ENCODE assay signal across 11 cellular contexts in genomic region chr2:135664623-135665068, GRCh38.
DNase-seq lines count a peak whose midpoint lies in the region; ATAC-seq, FAIRE-seq and TF ChIP-seq lines count a peak whose summit lies in the region.
"Had no signal": no experiment of that assay in that cellular context is flagged by ENCODE, and none has a peak within 500 bp of the region (broad histone marks: within the 10 kb centered on the region; RNA-seq: fewer than 3 reads in every experiment).

No MANE protein-coding gene starts in this region.

- no peaks in the 10 kb centered on the region for H3K9me3 ChIP-seq in SJSA1 (replicated peaks)
- no peaks in the 10 kb centered on the region for H3K9me3 ChIP-seq in H9 (ENCODE audit: control insufficient read depth, low read depth, low read length)

- no peaks in the 10 kb centered on the region for H3K79me2 ChIP-seq in H9 (ENCODE audit: insufficient read depth, low read length)

- no peak overlapping the region for H4K8ac ChIP-seq in H9 (replicated peaks; ENCODE audit: insufficient read length, low read depth, low read length)

- H3K36me3 ChIP-seq in SJSA1: peaks cover 17% of the 10 kb centered on the region

- DNase-seq in activated naive CD4-positive, alpha-beta T cell treated with anti-CD3 and anti-CD28 coated beads for 36 hours: no peak
- DNase-seq in activated naive CD4-positive, alpha-beta T cell treated with anti-CD3 and anti-CD28 coated beads, Interleukin-2, amount 50 U/mL, for 16 hours: no peak
- DNase-seq in SJSA1 (ENCODE audit: low read depth in 1 of 2, low spot score in 2 of 2): peak in 1 of 2 experiments; percentile 54
- DNase-seq in H9: no peak
- DNase-seq in frontal cortex (ENCODE audit: low spot score in 2 of 2): no peak
- DNase-seq in NK-92 treated with Interleukin-12 subunit alpha and Interleukin-12 subunit beta, amount 100 ng/mL, for 24 hours (lab: John Stamatoyannopoulos, UW): no peak
- DNase-seq: CD4-positive, alpha-beta memory T cell; NCI-H1694 treated with DMSO at 0.1 percent for 48 hours had no signal

- H3K4me3 ChIP-seq in SJSA1: no peak overlapping the region

- H4K5ac ChIP-seq in H9 (ENCODE audit: insufficient read length, low read depth, low read length): no peak overlapping the region

- peaks cover 22% of the 10 kb centered on the region for H3K36me3 Mint-ChIP-seq in activated naive CD4-positive, alpha-beta T cell treated with anti-CD3 and anti-CD28 coated beads for 36 hours (ENCODE audit: low read depth)
- H3K36me3 Mint-ChIP-seq in stimulated activated memory B cell treated with anti-CD40 and anti-IgM and Interleukin-4, amounts not matched to agents 10 μg/mL and 1 μg/mL and 100 μg/mL, for 72 hours: peaks cover 47% of the 10 kb centered on the region
- peaks cover 17 to 28% (median 28%) of the 10 kb centered on the region in 3 experiments for H3K36me3 Mint-ChIP-seq in H9 (ENCODE audit: insufficient read depth in 1 of 3, low read depth in 3 of 3)

- intact Hi-C loops in activated naive CD4-positive, alpha-beta T cell treated with anti-CD3 and anti-CD28 coated beads for 36 hours (cut with micrococcal nuclease): loop anchor here (1.0 to 2.0 kb wide), 4 partner anchors 26 to 612 kb away; partner anchors contain the start of genes R3HDM1, RAB3GAP1 and ZRANB3

- peak; percentile 78 for ATAC-seq in HG02840 (IDR thresholded peaks at IDR 0.05; ENCODE audit: low FRiP score, unreplicated experiment)
- ATAC-seq in stimulated activated memory B cell treated with anti-CD40 and anti-IgM and Interleukin-4, amounts not matched to agents 10 μg/mL and 1 μg/mL and 100 μg/mL, for 72 hours: peak; percentile 48

- no peak overlapping the region for H3T11ph ChIP-seq in H9 (ENCODE audit: low read length)

- H3K27ac ChIP-seq in SJSA1 (peak overlapping the region; percentile 56), H9 (ENCODE audit: insufficient read length, low read depth, low read length) (no peak overlapping the region)

- no peak overlapping the region for H3K4ac ChIP-seq in H9 (ENCODE audit: low read depth, low read length)

- H4K91ac ChIP-seq in H9 (ENCODE audit: insufficient read length, low read depth, low read length): no peak overlapping the region

- no peak overlapping the region for H2AFZ ChIP-seq in H9 (ENCODE audit: low read length)

- no peaks in the 10 kb centered on the region for H3K27me3 ChIP-seq in SJSA1 (replicated peaks)
- H3K27me3 ChIP-seq in H9 (ENCODE audit: insufficient read depth, low read length): no peaks in the 10 kb centered on the region

- H2BK5ac ChIP-seq in H9 (ENCODE audit: insufficient read length, low read length): no peak overlapping the region

- H3K9ac ChIP-seq in H9 (ENCODE audit: extremely low read depth, insufficient read length, low read length): no peak overlapping the region

- H3K27ac Mint-ChIP-seq in activated naive CD4-positive, alpha-beta T cell treated with anti-CD3 and anti-CD28 coated beads for 36 hours: peak overlapping the region; percentile 24
- H3K27ac Mint-ChIP-seq in stimulated activated memory B cell treated with anti-CD40 and anti-IgM and Interleukin-4, amounts not matched to agents 10 μg/mL and 1 μg/mL and 100 μg/mL, for 72 hours: no peak overlapping the region
- H3K27ac Mint-ChIP-seq in H9: peak overlapping the region in 1 of 3 experiments; percentile 3; a peak in 1 of 7 replicates
- H3K27ac Mint-ChIP-seq: activated naive CD4-positive, alpha-beta T cell treated with anti-CD3 and anti-CD28 coated beads, Interleukin-2, amount 50 U/mL, for 24 hours had no signal

- no peak overlapping the region for H3K4me2 ChIP-seq in H9 (ENCODE audit: insufficient read depth, insufficient read length, low read length)

- H3K4me3 Mint-ChIP-seq in activated naive CD4-positive, alpha-beta T cell treated with anti-CD3 and anti-CD28 coated beads for 36 hours: no peak overlapping the region
- no peak overlapping the region for H3K4me3 Mint-ChIP-seq in stimulated activated memory B cell treated with anti-CD40 and anti-IgM and Interleukin-4, amounts not matched to agents 10 μg/mL and 1 μg/mL and 100 μg/mL, for 72 hours
- no peak overlapping the region for H3K4me3 Mint-ChIP-seq in H9
- H3K4me3 Mint-ChIP-seq: activated naive CD4-positive, alpha-beta T cell treated with anti-CD3 and anti-CD28 coated beads, Interleukin-2, amount 50 U/mL, for 24 hours; CD4-positive, alpha-beta memory T cell had no signal

- no peak overlapping the region for H3K18ac ChIP-seq in H9 (ENCODE audit: insufficient read length, low read depth, low read length)

- H3K4me1 ChIP-seq in SJSA1 (replicated peaks) (peaks cover 15% of the 10 kb centered on the region), H9 (ENCODE audit: insufficient read depth, low read length) (no peaks in the 10 kb centered on the region)

- H3K27me3 Mint-ChIP-seq in activated naive CD4-positive, alpha-beta T cell treated with anti-CD3 and anti-CD28 coated beads for 36 hours (ENCODE audit: low read depth): no peaks in the 10 kb centered on the region
- no peaks in the 10 kb centered on the region for H3K27me3 Mint-ChIP-seq in stimulated activated memory B cell treated with anti-CD40 and anti-IgM and Interleukin-4, amounts not matched to agents 10 μg/mL and 1 μg/mL and 100 μg/mL, for 72 hours
- no peaks in the 10 kb centered on the region for H3K27me3 Mint-ChIP-seq in H9 (ENCODE audit: low read depth)
- H3K27me3 Mint-ChIP-seq: activated naive CD4-positive, alpha-beta T cell treated with anti-CD3 and anti-CD28 coated beads, Interleukin-2, amount 50 U/mL, for 24 hours; CD4-positive, alpha-beta memory T cell had no signal

- no peak for FAIRE-seq in frontal cortex (lab: Jason Lieb, UNC)

- no peaks in the 10 kb centered on the region for H3K9me3 Mint-ChIP-seq in activated naive CD4-positive, alpha-beta T cell treated with anti-CD3 and anti-CD28 coated beads for 36 hours
- no peaks in the 10 kb centered on the region for H3K9me3 Mint-ChIP-seq in stimulated activated memory B cell treated with anti-CD40 and anti-IgM and Interleukin-4, amounts not matched to agents 10 μg/mL and 1 μg/mL and 100 μg/mL, for 72 hours
- H3K9me3 Mint-ChIP-seq in H9: no peaks in the 10 kb centered on the region
- H3K9me3 Mint-ChIP-seq: activated naive CD4-positive, alpha-beta T cell treated with anti-CD3 and anti-CD28 coated beads, Interleukin-2, amount 50 U/mL, for 24 hours; CD4-positive, alpha-beta memory T cell had no signal

- H2BK120ac ChIP-seq in H9 (ENCODE audit: low read depth, low read length, poor library complexity, severe bottlenecking): no peak overlapping the region

- H2BK12ac ChIP-seq in H9 (ENCODE audit: insufficient read length, low read depth, low read length): no peak overlapping the region

- H3K79me1 ChIP-seq in H9 (ENCODE audit: insufficient read depth, low read depth, low read length, poor library complexity, severe bottlenecking): no peaks in the 10 kb centered on the region

- no peak overlapping the region for H3K14ac ChIP-seq in H9 (ENCODE audit: insufficient read depth, low read length)

- H3K23me2 ChIP-seq in H9 (ENCODE audit: insufficient read length, low read depth, low read length, poor library complexity, severe bottlenecking): no peaks in the 10 kb centered on the region

- no peak for TF ChIP-seq CTCF in H9 (conservative IDR thresholded peaks at IDR 0.05)

- no peak overlapping the region for H3K56ac ChIP-seq in H9 (ENCODE audit: insufficient read length, low read depth, low read length)

- no peak overlapping the region for H2BK15ac ChIP-seq in H9 (ENCODE audit: low read depth, low read length)

- H2AK5ac ChIP-seq in H9 (ENCODE audit: insufficient read length, low read length): no peak overlapping the region

- CTCF ChIA-PET in activated naive CD4-positive, alpha-beta T cell treated with anti-CD3 and anti-CD28 coated beads for 36 hours (lab: Charles Lee): no interaction called here

- H3K23ac ChIP-seq in H9 (ENCODE audit: insufficient read length, low read depth, low read length): no peak overlapping the region

- peaks cover 27% of the 10 kb centered on the region for H3K4me1 Mint-ChIP-seq in activated naive CD4-positive, alpha-beta T cell treated with anti-CD3 and anti-CD28 coated beads for 36 hours (ENCODE audit: low read depth)
- H3K4me1 Mint-ChIP-seq in stimulated activated memory B cell treated with anti-CD40 and anti-IgM and Interleukin-4, amounts not matched to agents 10 μg/mL and 1 μg/mL and 100 μg/mL, for 72 hours: no peaks in the 10 kb centered on the region
- peaks cover 7 to 12% of the 10 kb centered on the region in 2 experiments for H3K4me1 Mint-ChIP-seq in H9

- no peaks in the 10 kb centered on the region for H4K20me1 ChIP-seq in H9 (ENCODE audit: control insufficient read depth, insufficient read depth, insufficient read length)

- H2BK20ac ChIP-seq in H9 (ENCODE audit: low read depth, low read length, poor library complexity, severe bottlenecking): no peak overlapping the region
